ENCODE assay signal across 10 cellular contexts in the genomic region with DNA sequence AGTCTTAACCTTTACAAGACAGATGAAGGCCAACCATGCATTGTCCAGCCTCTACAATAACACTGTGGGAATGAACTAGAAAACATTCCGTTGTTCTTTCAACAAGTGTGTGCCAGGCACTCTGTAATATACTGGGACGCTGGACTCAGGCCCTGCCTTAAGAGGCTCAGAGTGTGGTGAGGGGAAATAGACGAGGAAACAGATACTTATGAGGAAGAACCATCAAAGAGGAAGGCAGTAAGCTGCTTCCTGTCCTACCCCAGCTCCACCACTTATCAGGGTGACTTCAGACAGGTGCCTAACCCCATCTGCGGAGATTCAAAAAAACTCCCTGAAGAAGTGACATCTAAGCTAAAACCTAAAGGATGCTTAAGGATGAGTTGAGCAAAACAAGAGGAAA. TPM values are rescaled to one million over a fixed set of nuclear protein-coding genes. Genes with fewer than 3 reads are reported as not detected.
DNase-seq lines count a peak whose midpoint lies in the region; ATAC-seq and TF ChIP-seq lines count a peak whose summit lies in the region.
"Had no signal": no experiment of that assay in that cellular context is flagged by ENCODE, and none has a peak within 500 bp of the region (broad histone marks: within the 10 kb centered on the region; RNA-seq: fewer than 3 reads in every experiment).

No MANE protein-coding gene starts in this region.

- intact Hi-C loops in activated B cell treated with CpG ODN at 0.5 μM for 24 hours (cut with micrococcal nuclease) (no loop called here), vagina (cut with DNase I) (no loop called here)

- no peak overlapping the region for H3K4me3 ChIP-seq in vagina
- H3K4me3 ChIP-seq: SJCRH30 had no signal

- in situ Hi-C loops in KBM-7 (cut with MboI; ENCODE audit: low pct_unique_long_range_greater_than_20kb, low sequenced_read_pairs) = no loop called here

- H3K27ac Mint-ChIP-seq in activated B cell treated with CpG ODN at 0.5 μM for 24 hours (peak overlapping the region; percentile 80), memory B cell (peak overlapping the region; percentile 85)

- H3K9me3 Mint-ChIP-seq in activated B cell treated with CpG ODN at 0.5 μM for 24 hours (no peaks in the 10 kb centered on the region), memory B cell (no peaks in the 10 kb centered on the region)

- H3K9me3 ChIP-seq in vagina = no peaks in the 10 kb centered on the region
- H3K9me3 ChIP-seq: SJCRH30 had no signal

- H3K4me1 Mint-ChIP-seq in activated B cell treated with CpG ODN at 0.5 μM for 24 hours = peaks cover 21% of the 10 kb centered on the region
- H3K4me1 Mint-ChIP-seq in memory B cell = peaks cover 15% of the 10 kb centered on the region

- ATAC-seq in activated B cell treated with CpG ODN at 0.5 μM for 24 hours (ENCODE audit: low read depth) = peak; percentile 61
- peak; percentile 97 for ATAC-seq in memory B cell (ENCODE audit: low read depth)
- no peak for ATAC-seq in omental fat pad (ENCODE audit: low FRiP score)
- no peak for ATAC-seq in HG02623 (IDR thresholded peaks at IDR 0.05; ENCODE audit: unreplicated experiment)

- no peaks in the 10 kb centered on the region for H3K27me3 ChIP-seq in vagina
- H3K27me3 ChIP-seq: SJCRH30 had no signal

- TF ChIP-seq POLR2A in vagina (IDR thresholded peaks at IDR 0.05) = no peak

- TF ChIP-seq CTCF in activated B cell treated with CpG ODN at 0.5 μM for 24 hours (IDR thresholded peaks at IDR 0.05) (no peak), omental fat pad (IDR thresholded peaks at IDR 0.05) (no peak), vagina (IDR thresholded peaks at IDR 0.05) (no peak)

- peaks cover 40% of the 10 kb centered on the region for H3K4me1 ChIP-seq in vagina

- no peak overlapping the region for H3K27ac ChIP-seq in vagina
- H3K27ac ChIP-seq: SJCRH30 had no signal

- peaks cover 0 to 9% of the 10 kb centered on the region in 2 donors for H3K36me3 ChIP-seq in vagina
- H3K36me3 ChIP-seq: SJCRH30 had no signal

- POLR2A ChIA-PET in activated B cell treated with CpG ODN at 0.5 μM for 24 hours (lab: Charles Lee) = interaction anchor here (2.0 kb wide), 1 partner anchor 10 kb away, joined by 14 read pairs; a partner anchor contains a TSS

- DNase-seq in CD1c-positive myeloid dendritic cell (ENCODE audit: extremely low spot score) (peak; percentile 28), KBM-7 (peak; percentile 70), activated B cell treated with CpG ODN at 0.5 μM for 24 hours (no peak), memory B cell (ENCODE audit: low spot score in 2 of 2) (peak in 1 of 2 donors; percentile 25), omental fat pad (ENCODE audit: low spot score) (no peak), vagina (ENCODE audit: extremely low spot score in 2 of 2) (no peak), NCI-H1417 (lab: John Stamatoyannopoulos, UW) (no peak)
- DNase-seq: NCI-H2081 treated with DMSO at 0.1 percent for 48 hours, SJCRH30 had no signal

- H3K4me3 Mint-ChIP-seq in activated B cell treated with CpG ODN at 0.5 μM for 24 hours (no peak overlapping the region), memory B cell (no peak overlapping the region)

- H3K36me3 Mint-ChIP-seq in activated B cell treated with CpG ODN at 0.5 μM for 24 hours (ENCODE audit: low read depth) = peaks cover 6% of the 10 kb centered on the region
- H3K36me3 Mint-ChIP-seq in memory B cell = peaks cover 7% of the 10 kb centered on the region

- no peaks in the 10 kb centered on the region for H3K27me3 Mint-ChIP-seq in activated B cell treated with CpG ODN at 0.5 μM for 24 hours
- no peaks in the 10 kb centered on the region for H3K27me3 Mint-ChIP-seq in memory B cell

- CTCF ChIA-PET in activated B cell treated with CpG ODN at 0.5 μM for 24 hours (lab: Charles Lee) = no interaction called here

RNA-seq across cellular contexts. Expression of a gene that starts 8.9 kb away (rescaled TPM):
- 48.2 and 52.5 TPM in 2 replicates for total RNA-seq in activated B cell treated with CpG ODN at 0.5 μM for 24 hours
- total RNA-seq in omental fat pad = 100 to 1,000 TPM in 3 of 4 donors, 10 to 100 TPM in 1; 58.2 to 121 (median 103) TPM
- total RNA-seq in vagina = 126 TPM

Comparison
In these comparisons a context has a peak if more than half of its experiments do, and no peak if none do; other contexts are left out.
1. DNase-seq: peak in CD1c-positive myeloid dendritic cell (single experiment) and KBM-7 (single experiment); none in activated B cell treated with CpG ODN at 0.5 μM for 24 hours (single experiment), omental fat pad (single experiment), vagina (0 of 2) and NCI-H1417 (0 of 3).
2. ATAC-seq: peak in activated B cell treated with CpG ODN at 0.5 μM for 24 hours (single experiment) and memory B cell (single experiment); none in omental fat pad (single experiment) and HG02623 (single experiment).